8 cellular contexts compared by ENCODE assay signal in genomic region chr20:18496740-18497592, GRCh38. TPM values are rescaled to one million over a fixed set of nuclear protein-coding genes. Genes with fewer than 3 reads are reported as not detected.
DNase-seq lines count a peak whose midpoint lies in the region; ATAC-seq and TF ChIP-seq lines count a peak whose summit lies in the region.

Gene RBBP9 (minus strand): TSS chr20:18497225. CDS start chr20:18497167, 58 bp downstream.

- DNase-seq in ELF-1 (ENCODE audit: low read depth, low spot score) = peak; percentile 91
- peak; percentile 95 for DNase-seq in GM23338 (ENCODE audit: low spot score)
- DNase-seq in Kasumi-1 (lab: John Stamatoyannopoulos, UW) = peak; percentile 84 to 86
- peak; percentile 89 to 94 for DNase-seq in SHP77 (lab: John Stamatoyannopoulos, UW)
- peak; percentile 90 for DNase-seq in activated effector memory CD4-positive, alpha-beta T cell treated with anti-CD3 and anti-CD28 coated beads, Interleukin-2, amount 50 U/mL, for 16 hours
- DNase-seq in foreskin fibroblast = peak; percentile 80 to 94
- DNase-seq in neural crest cell (ENCODE audit: low read depth, low spot score) = peak; percentile 82
- peak; percentile 89 for DNase-seq in stomach

- H3K27me3 ChIP-seq in GM23338 (ENCODE audit: insufficient read depth) = no peaks in the 10 kb centered on the region
- H3K27me3 ChIP-seq in stomach = no peaks in the 10 kb centered on the region

- H3K9me3 ChIP-seq in stomach = no peaks in the 10 kb centered on the region

- H3K27ac ChIP-seq in GM23338 (ENCODE audit: low read depth) (peak within 1 kb of the TSS; percentile 23; the same call in 1 of the 2 replicates), stomach (peak within 1 kb of the TSS; percentile 45 to 78 (median 66))

- peaks cover 16% of the 10 kb centered on the region for H3K79me2 ChIP-seq in GM23338 (replicated peaks; ENCODE audit: insufficient read depth)

- intact Hi-C loops in stomach (cut with DNase I; ENCODE audit: low total_unique reads) = no loop called here

- H3K4me1 ChIP-seq in GM23338 (ENCODE audit: insufficient read depth) (peaks cover 13% of the 10 kb centered on the region), stomach (peaks cover 6 to 17% (median 13%) of the 10 kb centered on the region in 4 donors)

- H3K36me3 ChIP-seq in GM23338 (ENCODE audit: insufficient read depth) (peaks cover 14% of the 10 kb centered on the region), stomach (peaks cover 0 to 21% (median 18%) of the 10 kb centered on the region in 4 donors)

- H3K4me1 Mint-ChIP-seq in GM23338 (peaks cover 13% of the 10 kb centered on the region), neural crest cell (peaks cover 18% of the 10 kb centered on the region)

- peak within 1 kb of the TSS; percentile 98 for H2AFZ ChIP-seq in GM23338

- peak within 1 kb of the TSS; percentile 87 for H3K4me2 ChIP-seq in GM23338

- no peak for TF ChIP-seq CTCF in GM23338 (conservative IDR thresholded peaks at IDR 0.05; ENCODE audit: low read depth in 2 of 2)
- no peak for TF ChIP-seq CTCF in foreskin fibroblast (IDR thresholded peaks at IDR 0.05; ENCODE audit: low read depth, low read length)
- no peak for TF ChIP-seq CTCF in neural crest cell (conservative IDR thresholded peaks at IDR 0.05)
- TF ChIP-seq CTCF in stomach (IDR thresholded peaks at IDR 0.05) = no peak

- ATAC-seq in GM23338 = peak; percentile 100

- H3K36me3 Mint-ChIP-seq in GM23338 (ENCODE audit: low read depth) = peaks cover 7% of the 10 kb centered on the region; the same call in 2 of the 3 replicates
- H3K36me3 Mint-ChIP-seq in neural crest cell (ENCODE audit: low read depth) = peaks cover 3% of the 10 kb centered on the region

- H3K4me3 ChIP-seq in GM23338 = peak within 1 kb of the TSS; percentile 87
- H3K4me3 ChIP-seq in foreskin fibroblast (ENCODE audit: low read depth in 1 of 2, low read length in 2 of 2) = peak within 1 kb of the TSS; percentile 89 to 91
- peak within 1 kb of the TSS; percentile 70 to 84 (median 78) for H3K4me3 ChIP-seq in stomach

- no peaks in the 10 kb centered on the region; the same call in 1 of the 2 replicates for H4K20me1 ChIP-seq in GM23338 (replicated peaks; ENCODE audit: insufficient read depth)

- no peaks in the 10 kb centered on the region for H3F3A ChIP-seq in GM23338 (replicated peaks; ENCODE audit: low read depth)

- TF ChIP-seq EP300 in stomach (IDR thresholded peaks at IDR 0.05) = no peak

- no peaks in the 10 kb centered on the region for H3K9me2 ChIP-seq in GM23338 (ENCODE audit: insufficient read depth)

- H3K27ac Mint-ChIP-seq in GM23338 = peak within 1 kb of the TSS; percentile 92
- peak within 1 kb of the TSS; percentile 97 for H3K27ac Mint-ChIP-seq in neural crest cell (ENCODE audit: unreplicated experiment)

- 1 to 4% (median 3%) methylated on average over 29 to 31 of the region's 31 CpGs for WGBS in stomach, 5 donors

- H3K9me3 Mint-ChIP-seq in GM23338 = no peaks in the 10 kb centered on the region
- no peaks in the 10 kb centered on the region for H3K9me3 Mint-ChIP-seq in neural crest cell

- TF ChIP-seq POLR2A in stomach (IDR thresholded peaks at IDR 0.05) = no peak

- H3K27me3 Mint-ChIP-seq in GM23338 (ENCODE audit: insufficient read depth, low read depth, poor library complexity) (peaks cover 3% of the 10 kb centered on the region), neural crest cell (ENCODE audit: low read depth) (no peaks in the 10 kb centered on the region)

- H3K4me3 Mint-ChIP-seq in GM23338 = peak within 1 kb of the TSS; percentile 98
- peak within 1 kb of the TSS; percentile 99 for H3K4me3 Mint-ChIP-seq in neural crest cell

TF ChIP-seq in GM23338, 12 proteins besides CTCF, POLR2A, EP300 and RAD21 (continues in another document):
- TF ChIP-seq ETS1 (IDR thresholded peaks at IDR 0.05) (peak; percentile 88), NANOG (IDR thresholded peaks at IDR 0.05; ENCODE audit: borderline replicate concordance) (no peak; the same call in 1 of the 2 replicates), CREB1 (CRISPR knock-in tag; IDR thresholded peaks at IDR 0.05; ENCODE audit: low read depth) (no peak), STAT1 (IDR thresholded peaks at IDR 0.05; ENCODE audit: unreplicated experiment) (no peak), ZNF462 (CRISPR knock-in tag; IDR thresholded peaks at IDR 0.05) (no peak)

RNA-seq across cellular contexts. Expression of gene RBBP9, which starts in this region (rescaled TPM):
- 21.1 and 26.2 TPM in 2 replicates for total RNA-seq in GM23338 (2014; rRNA removed; shearing (Covaris generic))
- 3.2 and 4.8 TPM in 2 replicates for polyA plus RNA-seq in GM23338 (2016; fragmentation: Nextera tagmentation; extraction: Ambion mirVana)
- total RNA-seq in neural crest cell = 23.6 and 23.7 TPM in 2 replicates
- total RNA-seq in stomach = 10 to 100 TPM in 2 of 5 donors, 1 to 10 TPM in 2, under 1 TPM in 1; 0.58 to 20.7 (median 4.9) TPM
- 1 to 10 TPM; 4.7 to 7.5 (median 5.2) TPM for polyA plus RNA-seq in stomach

Comparison
In these comparisons a context has a peak if more than half of its experiments do, and no peak if none do; other contexts are left out.
1. Peak in every context shown above with its lines: DNase-seq, ATAC-seq, H3K4me3 ChIP-seq and H3K27ac ChIP-seq.